Comparison of ENCODE assay signal across 8 cellular contexts in the genomic region with DNA sequence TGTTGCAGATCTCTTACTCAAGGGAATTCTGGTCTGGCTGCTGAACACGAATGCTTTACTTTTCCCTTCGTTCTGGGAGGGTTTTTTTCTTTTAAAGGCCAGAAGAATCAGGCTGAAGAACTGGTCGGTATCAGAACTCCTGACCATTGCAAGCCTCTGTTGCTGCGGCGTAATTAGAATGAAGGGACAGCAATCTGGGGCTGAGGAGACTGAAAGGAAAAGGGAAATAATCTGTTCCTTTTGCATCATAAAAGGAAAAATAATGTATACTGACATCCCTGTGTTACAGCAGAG. TPM values are rescaled to one million over a fixed set of nuclear protein-coding genes. Genes with fewer than 3 reads are reported as not detected.
DNase-seq lines count a peak whose midpoint lies in the region; ATAC-seq and TF ChIP-seq lines count a peak whose summit lies in the region.

No MANE protein-coding gene starts in this region.

- DNase-seq in central memory CD8-positive, alpha-beta T cell (ENCODE audit: low spot score in 2 of 2), result no peak
- DNase-seq in mesothelial cell of epicardium (ENCODE audit: low spot score in 2 of 2, unreplicated experiment in 2 of 2) (no peak), NCI-H510A (lab: John Stamatoyannopoulos, UW) (no peak), NCI-H226 (no peak), SIG-M5 (lab: John Stamatoyannopoulos, UW) (no peak), NOMO-1 treated with DMSO at 0.1 percent for 48 hours (lab: John Stamatoyannopoulos, UW; ENCODE audit: unreplicated experiment) (no peak)

- TF ChIP-seq CTCF in mesothelial cell of epicardium (IDR thresholded peaks at IDR 0.05; ENCODE audit: unreplicated experiment), result no peak

- peaks cover 50% of the 10 kb centered on the region for H3K4me1 Mint-ChIP-seq in central memory CD8-positive, alpha-beta T cell
- H3K4me1 Mint-ChIP-seq in mesothelial cell of epicardium, result peaks cover 42% of the 10 kb centered on the region

- H3K27me3 Mint-ChIP-seq in central memory CD8-positive, alpha-beta T cell, result no peaks in the 10 kb centered on the region
- H3K27me3 Mint-ChIP-seq in mesothelial cell of epicardium (ENCODE audit: low read depth), result no peaks in the 10 kb centered on the region

- peak; percentile 12 for ATAC-seq in central memory CD8-positive, alpha-beta T cell (replicated peaks; ENCODE audit: extremely low read depth, poor library complexity, severe bottlenecking)

- H3K9me3 ChIP-seq in HUES64 (ENCODE audit: insufficient read depth, low read depth, low read length), result no peaks in the 10 kb centered on the region

- H2AFZ ChIP-seq in ACC112 (ENCODE audit: low read length, unreplicated experiment), result peak overlapping the region; percentile 94

- peak overlapping the region; percentile 86 for H3K4me3 ChIP-seq in ACC112 (ENCODE audit: low read depth, low read length)
- H3K4me3 ChIP-seq in HUES64 (ENCODE audit: low read length), result peak overlapping the region; percentile 73

- H3K79me2 ChIP-seq in ACC112 (ENCODE audit: control insufficient read depth, insufficient read depth, low read length, unreplicated experiment), result peaks cover 31% of the 10 kb centered on the region

- no peaks in the 10 kb centered on the region for H3K36me3 ChIP-seq in ACC112 (ENCODE audit: insufficient read depth, low read length)
- peaks cover 6% of the 10 kb centered on the region; the same call in 1 of the 2 replicates for H3K36me3 ChIP-seq in HUES64 (ENCODE audit: insufficient read depth, low read length)

- H3K4me1 ChIP-seq in ACC112 (ENCODE audit: control insufficient read depth, insufficient read depth, low read length, unreplicated experiment) (peaks cover 7% of the 10 kb centered on the region), HUES64 (ENCODE audit: insufficient read depth, low read length) (peaks cover 46% of the 10 kb centered on the region)

- H3K9ac ChIP-seq in HUES64 (ENCODE audit: low read depth, low read length), result peak overlapping the region; percentile 85

- WGBS in HUES64, result 2% methylated on average over 5 of the region's 5 CpGs

- H3K27ac ChIP-seq in ACC112 (ENCODE audit: low read depth, low read length) (no peak overlapping the region), HUES64 (ENCODE audit: low read depth, low read length) (peak overlapping the region; percentile 74)

- peaks cover 30% of the 10 kb centered on the region for H3K27me3 ChIP-seq in ACC112 (ENCODE audit: insufficient read depth, low read length)
- no peaks in the 10 kb centered on the region for H3K27me3 ChIP-seq in HUES64 (ENCODE audit: insufficient read depth, low read length)

- peak overlapping the region; percentile 99 for H3K4me3 Mint-ChIP-seq in central memory CD8-positive, alpha-beta T cell
- H3K4me3 Mint-ChIP-seq in mesothelial cell of epicardium, result peak overlapping the region; percentile 89

- peaks cover 14% of the 10 kb centered on the region for H3K36me3 Mint-ChIP-seq in central memory CD8-positive, alpha-beta T cell (ENCODE audit: insufficient read depth)
- peaks cover 10% of the 10 kb centered on the region for H3K36me3 Mint-ChIP-seq in mesothelial cell of epicardium

- H3K27ac Mint-ChIP-seq in central memory CD8-positive, alpha-beta T cell (ENCODE audit: low read depth), result peak overlapping the region; percentile 98
- peak overlapping the region; percentile 96 for H3K27ac Mint-ChIP-seq in mesothelial cell of epicardium

- no peaks in the 10 kb centered on the region for H3K9me3 Mint-ChIP-seq in central memory CD8-positive, alpha-beta T cell
- H3K9me3 Mint-ChIP-seq in mesothelial cell of epicardium, result no peaks in the 10 kb centered on the region

RNA-seq across cellular contexts. Expression of gene SC5D, which starts 0.7 kb away (rescaled TPM):
- polyA plus RNA-seq in HUES64 (2013, experiment 1 of 2), result 127 TPM
- 133 TPM for polyA plus RNA-seq in HUES64 (2013, experiment 2 of 2)
- 48.8 to 54.1 TPM (median 51.4 TPM) in 3 replicates for total RNA-seq in mesothelial cell of epicardium
